In the genomic region with DNA sequence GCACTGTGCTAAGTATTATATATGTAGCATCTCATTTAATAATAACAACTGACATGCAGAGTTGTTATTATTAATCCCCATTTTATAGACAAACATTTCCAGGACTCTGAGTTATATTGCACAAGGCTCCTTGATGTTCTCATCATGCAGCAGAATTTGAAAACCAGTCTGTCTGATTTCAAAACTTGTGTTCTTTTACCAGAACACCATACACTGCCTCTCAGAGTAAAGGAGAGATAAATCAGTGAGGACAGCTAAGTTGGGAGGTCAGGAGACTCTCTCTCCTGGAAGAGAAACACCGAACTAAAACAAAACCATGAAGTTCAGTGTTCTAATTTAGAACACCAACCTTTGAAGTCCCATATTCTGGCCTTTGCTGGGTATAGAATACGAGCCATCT, we compare ENCODE assay signal across 23 cellular contexts.
"Had no signal": no experiment of that assay in that cellular context is flagged by ENCODE, and none has a peak within 500 bp of the region (broad histone marks: within the 10 kb centered on the region; RNA-seq: fewer than 3 reads in every experiment).

No MANE protein-coding gene starts in this region.

- H2AFZ ChIP-seq: parathyroid adenoma had no signal

- H3K9me3 ChIP-seq: upper lobe of right lung had no signal

- H3K9ac ChIP-seq: parathyroid adenoma had no signal

- H3K36me3 ChIP-seq: cardiac muscle cell, upper lobe of right lung had no signal

- H3K4me1 ChIP-seq: parathyroid adenoma, upper lobe of right lung had no signal

- FAIRE-seq: endothelial cell of umbilical vein had no signal

- H3K4me3 ChIP-seq: cardiac muscle cell, upper lobe of right lung had no signal

- H3K27ac ChIP-seq: cardiac muscle cell, parathyroid adenoma, upper lobe of right lung had no signal

- DNase-seq: activated CD4-positive, alpha-beta T cell treated with anti-CD3 and anti-CD28 coated beads for 36 hours; activated CD4-positive, CD25-positive, alpha-beta regulatory T cell; activated CD8-positive, alpha-beta memory T cell treated with anti-CD3 and anti-CD28 coated beads, Interleukin-2, amount 10 ng/mL, durations not matched to agents 7 days and 5 days; activated CD8-positive, alpha-beta T cell treated with anti-CD3 and anti-CD28 coated beads, Interleukin-2, amount 10 ng/mL, durations not matched to agents 7 days and 5 days; activated naive CD4-positive, alpha-beta T cell; activated T-cell treated with anti-CD3 and anti-CD28 coated beads, Interleukin-2, amount 50 U/mL, for 72 hours; aorta; head of caudate nucleus; hypothalamus; immature natural killer cell; naive thymus-derived CD8-positive, alpha-beta T cell; occipital lobe; right cardiac atrium; stimulated activated CD4-positive, alpha-beta T cell treated with anti-CD3 and anti-CD28 coated beads, Interleukin-12 subunit alpha, Interleukin-12 subunit beta, amount 100 ng/mL, for 4 hours; stimulated activated CD4-positive, alpha-beta T cell treated with anti-CD3 and anti-CD28 coated beads, Interleukin-4, amount 100 ng/mL, for 1 hour; substantia nigra; T-helper 1 cell; upper lobe of right lung had no signal

- H3K27me3 ChIP-seq: cardiac muscle cell, upper lobe of right lung had no signal

- ATAC-seq: activated CD4-positive, alpha-beta T cell treated with anti-CD3 and anti-CD28 coated beads for 36 hours; activated CD8-positive, alpha-beta T cell treated with anti-CD3 and anti-CD28 coated beads, Interleukin-2, amount 10 ng/mL, durations not matched to agents 7 days and 5 days; activated naive CD4-positive, alpha-beta T cell treated with anti-CD3 and anti-CD28 coated beads, Interleukin-2, amount 50 U/mL, for 72 hours; activated T-cell treated with anti-CD3 and anti-CD28 coated beads, Interleukin-2, amount 50 U/mL, for 72 hours; naive thymus-derived CD8-positive, alpha-beta T cell; right cardiac atrium; stimulated activated effector memory CD8-positive, alpha-beta T cell treated with anti-CD3 and anti-CD28 coated beads, Interleukin-12 subunit alpha, Interleukin-12 subunit beta, amount 100 ng/mL, for 72 hours; upper lobe of right lung had no signal
